Comparison of ENCODE assay signal across 19 cellular contexts in genomic region chr5:905139-905642, GRCh38.
"Had no signal": no experiment of that assay in that cellular context is flagged by ENCODE, and none has a peak within 500 bp of the region (broad histone marks: within the 10 kb centered on the region; RNA-seq: fewer than 3 reads in every experiment).

No MANE protein-coding gene starts in this region.

- H3K4me3 Mint-ChIP-seq: activated naive CD4-positive, alpha-beta T cell treated with anti-CD3 and anti-CD28 coated beads, Interleukin-2, amount 10 ng/mL, durations not matched to agents 7 days and 5 days; brain; dendritic cell treated with granulocyte-macrophage colony-stimulating factor and Interleukin-4, amounts not matched to agents 40 ng/mL and 50 ng/mL, for 4 days; naive B cell had no signal

- H3K27ac Mint-ChIP-seq: activated naive CD4-positive, alpha-beta T cell treated with anti-CD3 and anti-CD28 coated beads, Interleukin-2, amount 10 ng/mL, durations not matched to agents 7 days and 5 days; dendritic cell treated with granulocyte-macrophage colony-stimulating factor and Interleukin-4, amounts not matched to agents 40 ng/mL and 50 ng/mL, for 4 days had no signal

- H3K27me3 ChIP-seq: foreskin keratinocyte, upper lobe of right lung had no signal

- DNase-seq: activated naive CD4-positive, alpha-beta T cell treated with anti-CD3 and anti-CD28 coated beads, Interleukin-2, amount 10 ng/mL, durations not matched to agents 7 days and 5 days; activated T-cell treated with anti-CD3 and anti-CD28 coated beads, Interleukin-2, amount 50 U/mL, for 48 hours; effector CD4-positive, alpha-beta T cell; erythroblast; foreskin keratinocyte; left cardiac atrium; mesenchymal stem cell; naive B cell; occipital lobe; stimulated activated CD4-positive, alpha-beta T cell treated with anti-CD3 and anti-CD28 coated beads, Interleukin-2, amount 100 ng/mL, for 48 hours; stimulated activated CD8-positive, alpha-beta memory T cell treated with anti-CD3 and anti-CD28 coated beads, Interleukin-4, amount 100 ng/mL, for 48 hours; stimulated activated naive CD4-positive, alpha-beta T cell; SW 1271; upper lobe of right lung had no signal

- FAIRE-seq: TTC549 had no signal

- H3K4me1 ChIP-seq: upper lobe of right lung had no signal

- H3K27me3 Mint-ChIP-seq: activated naive CD4-positive, alpha-beta T cell treated with anti-CD3 and anti-CD28 coated beads, Interleukin-2, amount 10 ng/mL, durations not matched to agents 7 days and 5 days; brain; dendritic cell treated with granulocyte-macrophage colony-stimulating factor and Interleukin-4, amounts not matched to agents 40 ng/mL and 50 ng/mL, for 4 days; naive B cell had no signal

- H3K27ac ChIP-seq: foreskin keratinocyte, thoracic aorta, upper lobe of right lung had no signal

- H3K4me1 Mint-ChIP-seq: activated naive CD4-positive, alpha-beta T cell treated with anti-CD3 and anti-CD28 coated beads, Interleukin-2, amount 10 ng/mL, durations not matched to agents 7 days and 5 days had no signal

- H3K4me3 ChIP-seq: smooth muscle cell, thoracic aorta, upper lobe of right lung had no signal

- H3K9me3 Mint-ChIP-seq: activated naive CD4-positive, alpha-beta T cell treated with anti-CD3 and anti-CD28 coated beads, Interleukin-2, amount 10 ng/mL, durations not matched to agents 7 days and 5 days; brain; dendritic cell treated with granulocyte-macrophage colony-stimulating factor and Interleukin-4, amounts not matched to agents 40 ng/mL and 50 ng/mL, for 4 days; naive B cell had no signal

- H3K36me3 Mint-ChIP-seq: brain, naive B cell had no signal

- H3K36me3 ChIP-seq: thoracic aorta, upper lobe of right lung had no signal

- H3K9me3 ChIP-seq: thoracic aorta, upper lobe of right lung had no signal

- H3K4me2 ChIP-seq: smooth muscle cell had no signal
